10 cellular contexts compared by ENCODE assay signal in genomic region chr15:75695206-75695605, GRCh38. TPM values are rescaled to one million over a fixed set of nuclear protein-coding genes. Genes with fewer than 3 reads are reported as not detected.
A peak's percentile ranks its signal among the peaks of the same experiment; 100 is the strongest.
DNase-seq lines count a peak whose midpoint lies in the region; ATAC-seq lines count a peak whose summit lies in the region.
"Had no signal": no experiment of that assay in that cellular context is flagged by ENCODE, and none has a peak within 500 bp of the region (broad histone marks: within the 10 kb centered on the region; RNA-seq: fewer than 3 reads in every experiment).

No MANE protein-coding gene starts in this region.

- no peaks in the 10 kb centered on the region for H4K20me1 ChIP-seq in GM23248 (ENCODE audit: insufficient read depth)

- peaks cover 21% of the 10 kb centered on the region for H3K4me1 ChIP-seq in GM23248 (ENCODE audit: insufficient read depth)

- H3K4me3 ChIP-seq in GM23248 = no peak overlapping the region
- H3K4me3 ChIP-seq: body of pancreas, PC-9 had no signal

- H3K9ac ChIP-seq in GM23248 = no peak overlapping the region

- peaks cover 12% of the 10 kb centered on the region for H3K4me1 Mint-ChIP-seq in activated CD4-positive, alpha-beta T cell treated with anti-CD3 and anti-CD28 coated beads, Interleukin-2, amount 10 ng/mL, durations not matched to agents 7 days and 5 days
- H3K4me1 Mint-ChIP-seq in activated CD4-positive, alpha-beta T cell treated with anti-CD3 and anti-CD28 coated beads for 36 hours = peaks cover 4% of the 10 kb centered on the region
- peaks cover 40 to 51% of the 10 kb centered on the region in 2 donors for H3K4me1 Mint-ChIP-seq in immature natural killer cell

- H3K27ac ChIP-seq in temporal lobe (ENCODE audit: low read depth, low read length) (peak overlapping the region; percentile 19), GM23248 (no peak overlapping the region)
- H3K27ac ChIP-seq: PC-9 had no signal

- DNase-seq in activated CD4-positive, alpha-beta T cell treated with anti-CD3 and anti-CD28 coated beads, Interleukin-2, amount 10 ng/mL, durations not matched to agents 7 days and 5 days = no peak
- no peak for DNase-seq in activated CD4-positive, alpha-beta T cell treated with anti-CD3 and anti-CD28 coated beads for 36 hours
- DNase-seq in SK-MEL-5 (ENCODE audit: low read depth, low spot score) = peak; percentile 86
- DNase-seq in immature natural killer cell = peak; percentile 19 to 40 (median 31)
- no peak for DNase-seq in SW 1271 (lab: John Stamatoyannopoulos, UW)
- DNase-seq in NCI-H2107 treated with DMSO at 0.1 percent for 48 hours (lab: John Stamatoyannopoulos, UW; ENCODE audit: unreplicated experiment) = no peak
- DNase-seq in GM23248 = no peak

- no peak for ATAC-seq in activated CD4-positive, alpha-beta T cell treated with anti-CD3 and anti-CD28 coated beads for 36 hours

- no peak overlapping the region for H3K4me3 Mint-ChIP-seq in activated CD4-positive, alpha-beta T cell treated with anti-CD3 and anti-CD28 coated beads, Interleukin-2, amount 10 ng/mL, durations not matched to agents 7 days and 5 days
- H3K4me3 Mint-ChIP-seq in activated CD4-positive, alpha-beta T cell treated with anti-CD3 and anti-CD28 coated beads for 36 hours = no peak overlapping the region
- peak overlapping the region in 3 of 5 donors; percentile 23 to 55 (median 30) for H3K4me3 Mint-ChIP-seq in immature natural killer cell

- peak overlapping the region; percentile 50 for H3K27ac Mint-ChIP-seq in activated CD4-positive, alpha-beta T cell treated with anti-CD3 and anti-CD28 coated beads, Interleukin-2, amount 10 ng/mL, durations not matched to agents 7 days and 5 days
- no peak overlapping the region for H3K27ac Mint-ChIP-seq in activated CD4-positive, alpha-beta T cell treated with anti-CD3 and anti-CD28 coated beads for 36 hours
- peak overlapping the region in 2 of 6 donors; percentile 13 to 73 for H3K27ac Mint-ChIP-seq in immature natural killer cell

- H2AFZ ChIP-seq in GM23248 = no peak overlapping the region
- H2AFZ ChIP-seq: PC-9 had no signal

- no peaks in the 10 kb centered on the region for H3K9me2 ChIP-seq in GM23248 (ENCODE audit: insufficient read depth)

- no peaks in the 10 kb centered on the region for H3K79me2 ChIP-seq in GM23248 (ENCODE audit: insufficient read depth)

- intact Hi-C loops in activated CD4-positive, alpha-beta T cell treated with anti-CD3 and anti-CD28 coated beads for 36 hours (cut with DNase I, micrococcal nuclease) = no loop called here

- peaks cover 14% of the 10 kb centered on the region for H3F3A ChIP-seq in GM23248 (ENCODE audit: insufficient read depth)

- CTCF ChIA-PET in activated CD4-positive, alpha-beta T cell treated with anti-CD3 and anti-CD28 coated beads, Interleukin-2, amount 10 ng/mL, durations not matched to agents 7 days and 5 days (lab: Charles Lee) = no interaction called here
- CTCF ChIA-PET in activated CD4-positive, alpha-beta T cell treated with anti-CD3 and anti-CD28 coated beads for 36 hours (lab: Charles Lee) = interaction anchor here (0.7 kb wide), 1 partner anchor 682 kb away, joined by 4 read pairs; no protein-coding TSS in a partner anchor

- in situ Hi-C loops in SK-MEL-5 (cut with HindIII; ENCODE audit: low pct_unique_long_range_greater_than_20kb, low sequenced_read_pairs) (no loop called here), GM23248 (cut with MboI) (loop anchor here (10.0 kb wide), 1 partner anchor 100 kb away; no protein-coding TSS in a partner anchor)

- POLR2A ChIA-PET in activated CD4-positive, alpha-beta T cell treated with anti-CD3 and anti-CD28 coated beads, Interleukin-2, amount 10 ng/mL, durations not matched to agents 7 days and 5 days (lab: Charles Lee) = no interaction called here
- POLR2A ChIA-PET in activated CD4-positive, alpha-beta T cell treated with anti-CD3 and anti-CD28 coated beads for 36 hours (lab: Charles Lee) = no interaction called here

- H3K9me3 ChIP-seq in GM23248 (ENCODE audit: low read depth) = no peaks in the 10 kb centered on the region
- H3K9me3 ChIP-seq: body of pancreas had no signal

- H3K27me3 Mint-ChIP-seq in activated CD4-positive, alpha-beta T cell treated with anti-CD3 and anti-CD28 coated beads, Interleukin-2, amount 10 ng/mL, durations not matched to agents 7 days and 5 days = peaks cover 18% of the 10 kb centered on the region
- peaks cover 9% of the 10 kb centered on the region for H3K27me3 Mint-ChIP-seq in activated CD4-positive, alpha-beta T cell treated with anti-CD3 and anti-CD28 coated beads for 36 hours
- peaks cover 0 to 11% (median 5%) of the 10 kb centered on the region in 3 donors for H3K27me3 Mint-ChIP-seq in immature natural killer cell (ENCODE audit: low read depth in 3 of 3)

- no peak overlapping the region for H3K4me2 ChIP-seq in GM23248 (ENCODE audit: unreplicated experiment)

- no peaks in the 10 kb centered on the region for H3K36me3 ChIP-seq in GM23248 (ENCODE audit: low read depth)

- no peaks in the 10 kb centered on the region for H3K27me3 ChIP-seq in GM23248 (replicated peaks; ENCODE audit: insufficient read depth)
- H3K27me3 ChIP-seq: body of pancreas had no signal

- H3K36me3 Mint-ChIP-seq in activated CD4-positive, alpha-beta T cell treated with anti-CD3 and anti-CD28 coated beads, Interleukin-2, amount 10 ng/mL, durations not matched to agents 7 days and 5 days (ENCODE audit: low read depth) = no peaks in the 10 kb centered on the region
- H3K36me3 Mint-ChIP-seq in activated CD4-positive, alpha-beta T cell treated with anti-CD3 and anti-CD28 coated beads for 36 hours (ENCODE audit: low read depth) = no peaks in the 10 kb centered on the region
- no peaks in the 10 kb centered on the region for H3K36me3 Mint-ChIP-seq in immature natural killer cell

- no peaks in the 10 kb centered on the region for H3K9me3 Mint-ChIP-seq in activated CD4-positive, alpha-beta T cell treated with anti-CD3 and anti-CD28 coated beads, Interleukin-2, amount 10 ng/mL, durations not matched to agents 7 days and 5 days
- no peaks in the 10 kb centered on the region for H3K9me3 Mint-ChIP-seq in activated CD4-positive, alpha-beta T cell treated with anti-CD3 and anti-CD28 coated beads for 36 hours (ENCODE audit: low read depth)
- no peaks in the 10 kb centered on the region for H3K9me3 Mint-ChIP-seq in immature natural killer cell

- WGBS in GM23248 (ENCODE audit: low coverage in 1 of 2, low lambda C conversion rate in 2 of 2, missing lambda C conversion rate in 2 of 2), 2 experiments = 83 to 100% methylated on average over 3 to 6 of the region's 6 CpGs

RNA-seq across cellular contexts. Expression of gene CSPG4, which starts 17.4 kb away (rescaled TPM):
- not detected for total RNA-seq in activated CD4-positive, alpha-beta T cell treated with anti-CD3 and anti-CD28 coated beads, Interleukin-2, amount 10 ng/mL, durations not matched to agents 7 days and 5 days
- total RNA-seq in activated CD4-positive, alpha-beta T cell treated with anti-CD3 and anti-CD28 coated beads for 36 hours = not detected
- 11.8 and 13.7 TPM in 2 replicates for total RNA-seq in SK-MEL-5 (2014; rRNA removed; shearing (Covaris generic))
- 15.1 and 16.9 TPM in 2 replicates for polyA plus RNA-seq in SK-MEL-5 (2015; cell fraction: cytosol; rRNA removed)
- polyA plus RNA-seq in SK-MEL-5 (2015; cell fraction: nucleus; rRNA removed) = 12.0 and 12.3 TPM in 2 replicates
- polyA plus RNA-seq in immature natural killer cell (under 1 TPM in 2 of 3 donors, not detected in 1; 0.12 to 0.18 TPM), GM23248 (2016; fragmentation: Nextera tagmentation; extraction: Ambion mirVana) (5.3 and 5.6 TPM in 2 replicates)
- total RNA-seq in temporal lobe = 6.6 TPM
- total RNA-seq in GM23248 (2014; rRNA removed; shearing (Covaris generic)) = 25.8 and 27.6 TPM in 2 replicates

RNA-seq across cellular contexts. Expression of gene SNX33, which starts 47.5 kb away (rescaled TPM):
- total RNA-seq in activated CD4-positive, alpha-beta T cell treated with anti-CD3 and anti-CD28 coated beads, Interleukin-2, amount 10 ng/mL, durations not matched to agents 7 days and 5 days = under 1 TPM; 0.60 to 0.79 TPM
- 1 to 10 TPM; 2.2 to 2.4 TPM for total RNA-seq in activated CD4-positive, alpha-beta T cell treated with anti-CD3 and anti-CD28 coated beads for 36 hours
- total RNA-seq in SK-MEL-5 (2014; rRNA removed; shearing (Covaris generic)) = 10.5 TPM in 2 replicates
- 7.6 and 13.8 TPM in 2 replicates for polyA plus RNA-seq in SK-MEL-5 (2015; cell fraction: cytosol; rRNA removed)
- 13.8 and 14.0 TPM in 2 replicates for polyA plus RNA-seq in SK-MEL-5 (2015; cell fraction: nucleus; rRNA removed)
- polyA plus RNA-seq in immature natural killer cell (1 to 10 TPM in 1 of 3 donors, under 1 TPM in 2; 0.43 to 1.3 (median 0.51) TPM), GM23248 (2016; fragmentation: Nextera tagmentation; extraction: Ambion mirVana) (13.0 and 13.1 TPM in 2 replicates)
- 1.7 TPM for total RNA-seq in temporal lobe
- 22.9 and 28.7 TPM in 2 replicates for total RNA-seq in GM23248 (2014; rRNA removed; shearing (Covaris generic))

RNA-seq across cellular contexts. Expression of gene IMP3, which starts 55.2 kb away (rescaled TPM):
- total RNA-seq in activated CD4-positive, alpha-beta T cell treated with anti-CD3 and anti-CD28 coated beads, Interleukin-2, amount 10 ng/mL, durations not matched to agents 7 days and 5 days = 10 to 100 TPM; 79.1 to 81.4 TPM
- 10 to 100 TPM; 80.3 to 87.5 TPM for total RNA-seq in activated CD4-positive, alpha-beta T cell treated with anti-CD3 and anti-CD28 coated beads for 36 hours
- total RNA-seq in SK-MEL-5 (2014; rRNA removed; shearing (Covaris generic)) = 102 and 106 TPM in 2 replicates
- polyA plus RNA-seq in SK-MEL-5 (2015; cell fraction: cytosol; rRNA removed) = 115 and 135 TPM in 2 replicates
- polyA plus RNA-seq in SK-MEL-5 (2015; cell fraction: nucleus; rRNA removed) = 48.7 and 54.9 TPM in 2 replicates
- polyA plus RNA-seq in immature natural killer cell (100 to 1,000 TPM; 193 to 238 (median 221) TPM), GM23248 (2016; fragmentation: Nextera tagmentation; extraction: Ambion mirVana) (103 and 105 TPM in 2 replicates)
- total RNA-seq in temporal lobe = 27.3 TPM
- 138 and 154 TPM in 2 replicates for total RNA-seq in GM23248 (2014; rRNA removed; shearing (Covaris generic))

Comparison
In these comparisons a context has a peak if more than half of its experiments do, and no peak if none do; other contexts are left out.
1. DNase-seq: peak in SK-MEL-5 (single experiment) and immature natural killer cell (3 of 3); none in activated CD4-positive, alpha-beta T cell treated with anti-CD3 and anti-CD28 coated beads, Interleukin-2, amount 10 ng/mL, durations not matched to agents 7 days and 5 days (single experiment), activated CD4-positive, alpha-beta T cell treated with anti-CD3 and anti-CD28 coated beads for 36 hours (single experiment), SW 1271 (0 of 2), NCI-H2107 treated with DMSO at 0.1 percent for 48 hours (single experiment) and GM23248 (single experiment).
2. H3K4me3 Mint-ChIP-seq: peak in immature natural killer cell (3 of 5); none in activated CD4-positive, alpha-beta T cell treated with anti-CD3 and anti-CD28 coated beads, Interleukin-2, amount 10 ng/mL, durations not matched to agents 7 days and 5 days (single experiment) and activated CD4-positive, alpha-beta T cell treated with anti-CD3 and anti-CD28 coated beads for 36 hours (single experiment).